ENCODE assay signal across 8 cellular contexts in genomic region chr2:169363027-169363569, GRCh38. TPM values are rescaled to one million over a fixed set of nuclear protein-coding genes. Genes with fewer than 3 reads are reported as not detected.
DNase-seq lines count a peak whose midpoint lies in the region; ATAC-seq, FAIRE-seq and TF ChIP-seq lines count a peak whose summit lies in the region.

No MANE protein-coding gene starts in this region.

- no peak overlapping the region for H3K56ac ChIP-seq in H1 (replicated peaks; ENCODE audit: insufficient read length, low read depth, low read length)

- peak overlapping the region; percentile 99 for H2BK12ac ChIP-seq in H1 (ENCODE audit: low read depth, low read length)

- 0 out of 2 replicates have a peak overlapping the region, but pooled peaks have one; percentile 83 for H2BK5ac ChIP-seq in H1 (ENCODE audit: low read depth, low read length)

- peaks cover 18 to 42% (median 37%) of the 10 kb centered on the region in 4 experiments for H3K27me3 ChIP-seq in H1 (replicated peaks in 1 of 4; ENCODE audit: control insufficient read depth in 3 of 4, extremely low read depth in 1 of 4, insufficient read depth in 3 of 4, low read length in 3 of 4)
- H3K27me3 ChIP-seq in pancreas, result peaks cover 0 to 8% (median 4%) of the 10 kb centered on the region in 4 donors

- no peaks in the 10 kb centered on the region for H3K79me2 ChIP-seq in H1 (ENCODE audit: control insufficient read depth in 1 of 2, insufficient read depth in 2 of 2, low read length in 2 of 2)

- ATAC-seq in pancreas, result no peak
- no peak for ATAC-seq in GM18511 (IDR thresholded peaks at IDR 0.05; ENCODE audit: unreplicated experiment)

- H3K27ac ChIP-seq in H1 (ENCODE audit: low read depth, low read length), result no peak overlapping the region
- H3K27ac ChIP-seq in pancreas, result no peak overlapping the region

- peak overlapping the region; percentile 71; the same call in 1 of the 2 replicates for H3K18ac ChIP-seq in H1 (ENCODE audit: extremely low read depth, low read length)

- no peak overlapping the region for H3K4ac ChIP-seq in H1 (replicated peaks; ENCODE audit: insufficient read length, low read depth, low read length)

- DNase-seq in H1 (ENCODE audit: low read depth in 1 of 2, low spot score in 2 of 2) (no peak), pancreas (no peak), inferior parietal cortex (ENCODE audit: extremely low spot score) (no peak), 8988T (no peak)
- no peak for DNase-seq in activated effector memory CD4-positive, alpha-beta T cell treated with Interleukin-2 at 50 U/mL for 16 hours

- CTCF ChIA-PET in H1 (lab: Charles Lee; ENCODE audit: partially characterized antibody), result interaction anchor here (0.8 to 2.0 kb wide), 2 partner anchors 105 to 254 kb away, joined by 3 to 5 read pairs; no protein-coding TSS in a partner anchor

- H3K36me3 ChIP-seq in H1 (ENCODE audit: control insufficient read depth in 2 of 4, insufficient read depth in 4 of 4, low read length in 3 of 4) (no peaks in the 10 kb centered on the region), pancreas (no peaks in the 10 kb centered on the region)

- peaks cover 15 to 19% (median 18%) of the 10 kb centered on the region in 3 donors for H3K4me1 Mint-ChIP-seq in IgD-negative memory B cell

- TF ChIP-seq RAD21 in H1 (IDR thresholded peaks at IDR 0.05 in 1 of 2, conservative IDR thresholded peaks at IDR 0.05 in 1 of 2; ENCODE audit: low read depth in 2 of 2, low read length in 2 of 2), result no peak

- no peaks in the 10 kb centered on the region for H3K79me1 ChIP-seq in H1 (ENCODE audit: low read depth, low read length)

- H3K23ac ChIP-seq in H1 (ENCODE audit: insufficient read length), result no peak overlapping the region

- intact Hi-C loops in pancreas (cut with DNase I), result no loop called here

- H3K4me1 ChIP-seq in H1 (replicated peaks in 1 of 4; ENCODE audit: control insufficient read depth in 3 of 4, insufficient read depth in 4 of 4, low read length in 3 of 4), result peaks cover 0 to 22% (median 13%) of the 10 kb centered on the region in 4 experiments; a peak in 6 of 7 replicates
- peaks cover 8 to 21% (median 12%) of the 10 kb centered on the region in 3 donors for H3K4me1 ChIP-seq in pancreas

- H2BK120ac ChIP-seq in H1 (replicated peaks; ENCODE audit: low read depth, low read length), result no peak overlapping the region

- FAIRE-seq in H1 (lab: Jason Lieb, UNC) (no peak), pancreas (lab: Jason Lieb, UNC) (no peak)

- H3K9me3 ChIP-seq in H1 (ENCODE audit: insufficient read depth in 2 of 2, low read depth in 1 of 2, low read length in 1 of 2) (no peaks in the 10 kb centered on the region), pancreas (no peaks in the 10 kb centered on the region)

- peak overlapping the region; percentile 98 for H3K4me2 ChIP-seq in H1 (ENCODE audit: insufficient read depth in 1 of 2, low read depth in 2 of 2, low read length in 2 of 2)

- no peak overlapping the region for H2BK15ac ChIP-seq in H1 (ENCODE audit: low read length)

- H3K36me3 Mint-ChIP-seq in IgD-negative memory B cell, result peaks cover 2% of the 10 kb centered on the region

- peak overlapping the region; percentile 62; the same call in 1 of the 2 replicates for H4K8ac ChIP-seq in H1 (ENCODE audit: extremely low read depth, insufficient read depth, low read length)

- H3K9me3 Mint-ChIP-seq in IgD-negative memory B cell, result peaks cover 0 to 1% (median 0%) of the 10 kb centered on the region in 3 donors

- TF ChIP-seq CTCF in H1 (IDR thresholded peaks at IDR 0.05; ENCODE audit: control extremely low read depth in 1 of 3, insufficient read depth in 1 of 3, low read depth in 1 of 3, low read length in 3 of 3) (no peak), pancreas (IDR thresholded peaks at IDR 0.05) (no peak)

- TF ChIP-seq EP300 in H1 (IDR thresholded peaks at IDR 0.05; ENCODE audit: borderline replicate concordance in 1 of 2, low read depth in 2 of 2, low read length in 2 of 2), result no peak

- peak overlapping the region; percentile 87 to 93 (median 90) for H3K4me3 Mint-ChIP-seq in IgD-negative memory B cell

- peaks cover 35% of the 10 kb centered on the region for H3K23me2 ChIP-seq in H1 (ENCODE audit: low read depth, low read length)

- no peak overlapping the region for H4K91ac ChIP-seq in H1 (replicated peaks; ENCODE audit: insufficient read length, low read length)

- peaks cover 0 to 4% of the 10 kb centered on the region in 2 experiments for H4K20me1 ChIP-seq in H1 (replicated peaks in 1 of 2; ENCODE audit: control insufficient read depth in 1 of 2, insufficient read depth in 2 of 2, low read length in 2 of 2)

- H3K27ac Mint-ChIP-seq in IgD-negative memory B cell, result no peak overlapping the region

- peaks cover 39% of the 10 kb centered on the region for H3K27me3 Mint-ChIP-seq in IgD-negative memory B cell

- H3K4me3 ChIP-seq in GM08714 (ENCODE audit: low read length) (peak overlapping the region; percentile 72; the same call in 1 of the 2 replicates), H1 (ENCODE audit: extremely low read depth in 1 of 4, insufficient read depth in 2 of 4, low read depth in 3 of 4, low read length in 4 of 4) (peak overlapping the region; percentile 42 to 73 (median 64)), pancreas (peak overlapping the region in 3 of 4 donors; percentile 35 to 59 (median 39))

- H2AFZ ChIP-seq in H1 (ENCODE audit: low read length), result peak overlapping the region; percentile 70; the same call in 1 of the 2 replicates

- 8% methylated on average over 9 of the region's 11 CpGs; no CpG with 5 or more reads in 1 of the 2 experiments for WGBS in H1 (ENCODE audit: extremely low coverage in 1 of 2, insufficient coverage in 1 of 2, insufficient read length in 1 of 2, insufficient replicate concordance in 2 of 2, low coverage in 1 of 2, low lambda C conversion rate in 2 of 2, missing lambda C conversion rate in 1 of 2), 2 experiments
- WGBS in pancreas, 2 donors, result 4 to 5% methylated on average over 11 of the region's 11 CpGs

- peak overlapping the region in 1 of 4 experiments; percentile 40; a peak in 1 of 7 replicates for H3K9ac ChIP-seq in H1 (replicated peaks in 1 of 4; ENCODE audit: extremely low read depth in 1 of 4, low read depth in 3 of 4, low read length in 3 of 4)

- POLR2A ChIA-PET in H1 (lab: Charles Lee; ENCODE audit: partially characterized antibody), result interaction anchor here (1.0 to 2.0 kb wide), 2 partner anchors 19 to 104 kb away, joined by 3 to 4 read pairs; no protein-coding TSS in a partner anchor

- no peak overlapping the region for H3K14ac ChIP-seq in H1 (ENCODE audit: insufficient read length)

- H4K5ac ChIP-seq in H1 (ENCODE audit: insufficient read length, low read depth, low read length), result no peak overlapping the region

- H2BK20ac ChIP-seq in H1 (ENCODE audit: low read length), result peak overlapping the region; percentile 61; the same call in 1 of the 2 replicates

- 0 out of 2 replicates have a peak overlapping the region, but pooled peaks have one; percentile 87 for H2AK5ac ChIP-seq in H1 (ENCODE audit: low read depth, low read length)

- TF ChIP-seq POLR2A in H1 (IDR thresholded peaks at IDR 0.05; ENCODE audit: control extremely low read depth in 1 of 2, low read depth in 2 of 2, low read length in 2 of 2), result no peak

TF ChIP-seq in H1, 55 proteins besides CTCF, POLR2A, EP300 and RAD21:
- peak; percentile 13 for TF ChIP-seq EZH2 (IDR thresholded peaks at IDR 0.05; ENCODE audit: low read depth, low read length, severe bottlenecking)
- TF ChIP-seq SUZ12 (IDR thresholded peaks at IDR 0.05; ENCODE audit: low read length), result peak; percentile 77
- TF ChIP-seq CBX5 (IDR thresholded peaks at IDR 0.05; ENCODE audit: low read depth, low read length), result no peak

RNA-seq across cellular contexts. Expression of gene LRP2, which starts 0.8 kb away (rescaled TPM):
- polyA plus RNA-seq in IgD-negative memory B cell (not detected), H1 (2011; rRNA removed) (2.0 and 2.5 TPM in 2 replicates), pancreas (under 1 TPM in 1 of 2 donors, not detected in 1; 0.08 TPM)
- 2.4 and 2.9 TPM in 2 replicates for total RNA-seq in H1 (2021; fragmentation: NEBNext Ultra II Directional; extraction: Animal tissue kit (Norgen Biotek cat#: 25700))
- 2.8 TPM for polyA plus RNA-seq in H1 (2011; cell fraction: cytosol; rRNA removed)
- polyA plus RNA-seq in H1 (2011; cell fraction: nucleus; rRNA removed), result 7.1 TPM
- 1.7 to 2.5 TPM (median 2.2 TPM) in 4 replicates for polyA plus RNA-seq in H1 (2012, experiment 1 of 2)
- 0.07 TPM for polyA plus RNA-seq in H1 (2012, experiment 2 of 2)
- 0.65 TPM for polyA plus RNA-seq in H1 (2013, experiment 1 of 2)
- polyA plus RNA-seq in H1 (2013, experiment 2 of 2), result 0.53 TPM
- 9.5 and 12.6 TPM in 2 replicates for polyA minus RNA-seq in H1 (2011; rRNA and poly(A)+ RNA removed)
- polyA minus RNA-seq in H1 (2011; cell fraction: cytosol; rRNA and poly(A)+ RNA removed), result 5.4 TPM
- 11.8 TPM for polyA minus RNA-seq in H1 (2011; cell fraction: nucleus; rRNA and poly(A)+ RNA removed)
- under 1 TPM in 1 of 6 donors, not detected in 5; 0.06 TPM for total RNA-seq in pancreas
